ENCODE assay signal across 8 cellular contexts in genomic region chr11:59551651-59552521, GRCh38. TPM values are rescaled to one million over a fixed set of nuclear protein-coding genes. Genes with fewer than 3 reads are reported as not detected.
DNase-seq lines count a peak whose midpoint lies in the region; ATAC-seq, FAIRE-seq and TF ChIP-seq lines count a peak whose summit lies in the region.

No MANE protein-coding gene starts in this region.

- no peak for TF ChIP-seq CTCF in K562 (IDR thresholded peaks at IDR 0.05 in 2 of 3, conservative IDR thresholded peaks at IDR 0.05 in 1 of 3; ENCODE audit: insufficient read depth in 2 of 3, low read depth in 1 of 3, low read length in 3 of 3)
- no peak for TF ChIP-seq CTCF in keratinocyte (optimal IDR thresholded peaks at IDR 0.05 in 1 of 3, IDR thresholded peaks at IDR 0.05 in 1 of 3, conservative IDR thresholded peaks at IDR 0.05 in 1 of 3; ENCODE audit: extremely low read depth in 1 of 3, insufficient read depth in 2 of 3, low read length in 3 of 3)

- in situ Hi-C loops in K562 (cut with MboI): no loop called here

- H3K27ac ChIP-seq in K562 (ENCODE audit: extremely low read depth, low read depth, low read length) (peak overlapping the region; percentile 100), keratinocyte (ENCODE audit: control insufficient read depth, insufficient read depth, low read length) (peak overlapping the region; percentile 92)

- H4K20me1 ChIP-seq in K562 (replicated peaks; ENCODE audit: control insufficient read depth, insufficient read depth, low read length) (no peaks in the 10 kb centered on the region), keratinocyte (ENCODE audit: control insufficient read depth, extremely low read depth, insufficient read depth, low read length) (no peaks in the 10 kb centered on the region)

- no peak; the same call in 1 of the 2 replicates for TF ChIP-seq EP300 in K562 (IDR thresholded peaks at IDR 0.05; ENCODE audit: low read length)

- no peak for ATAC-seq in K562
- no peak for ATAC-seq in stimulated activated naive CD8-positive, alpha-beta T cell treated with anti-CD3 and anti-CD28 coated beads, Interleukin-15, Interleukin-2, amounts not matched to agents 100 U/mL and 50 U/mL, for 24 hours
- no peak for ATAC-seq in HG02642 (IDR thresholded peaks at IDR 0.05; ENCODE audit: poor library complexity, unreplicated experiment)

- peak overlapping the region; percentile 86 for H3K4me2 ChIP-seq in K562 (ENCODE audit: insufficient read depth, low read length)
- peak overlapping the region; percentile 92 for H3K4me2 ChIP-seq in keratinocyte (ENCODE audit: control insufficient read depth, extremely low read depth, insufficient read depth, low read depth, low read length)

- H2AFZ ChIP-seq in K562 (ENCODE audit: low read depth, low read length) (peak overlapping the region; percentile 93), keratinocyte (ENCODE audit: control insufficient read depth, low read length) (peak overlapping the region; percentile 59)

- peak overlapping the region; percentile 16 for H3K4me3 Mint-ChIP-seq in activated naive CD4-positive, alpha-beta T cell treated with anti-CD3 and anti-CD28 coated beads, Interleukin-2, amount 10 ng/mL, durations not matched to agents 7 days and 5 days

- H3K4me1 Mint-ChIP-seq in activated naive CD4-positive, alpha-beta T cell treated with anti-CD3 and anti-CD28 coated beads, Interleukin-2, amount 10 ng/mL, durations not matched to agents 7 days and 5 days: peaks cover 52% of the 10 kb centered on the region

- H3K9me3 ChIP-seq in K562 (replicated peaks; ENCODE audit: control insufficient read depth, insufficient read depth, low read depth, low read length) (no peaks in the 10 kb centered on the region), keratinocyte (ENCODE audit: control insufficient read depth, low read depth, low read length) (no peaks in the 10 kb centered on the region)

- no peak for TF ChIP-seq RAD21 in K562 (CRISPR knock-in tag; conservative IDR thresholded peaks at IDR 0.05 in 1 of 2, IDR thresholded peaks at IDR 0.05 in 1 of 2)

- H3K36me3 Mint-ChIP-seq in activated naive CD4-positive, alpha-beta T cell treated with anti-CD3 and anti-CD28 coated beads, Interleukin-2, amount 10 ng/mL, durations not matched to agents 7 days and 5 days: no peaks in the 10 kb centered on the region

- dilution Hi-C loops in keratinocyte (cut with MboI; ENCODE audit: extremely low pct_ligation_motif_present, low sequenced_read_pairs): no loop called here

- POLR2A ChIA-PET in K562 (lab: Yijun Ruan, JAX): interaction anchor here (1.6 to 7.2 kb wide), 3 partner anchors 7 to 91 kb away, joined by 4 to 69 read pairs (median 6); no protein-coding TSS in a partner anchor

- WGBS in K562 (ENCODE audit: insufficient coverage, low coverage, missing lambda C conversion rate): 3% methylated on average over 30 of the region's 30 CpGs

- H3K4me3 ChIP-seq in K562 (peak overlapping the region; percentile 57), keratinocyte (ENCODE audit: control insufficient read depth in 2 of 3, extremely low read depth in 1 of 3, insufficient read depth in 2 of 3, low read depth in 1 of 3, low read length in 3 of 3) (peak overlapping the region; percentile 39 to 88 (median 69))

- CTCF ChIA-PET in activated naive CD4-positive, alpha-beta T cell treated with anti-CD3 and anti-CD28 coated beads, Interleukin-2, amount 10 ng/mL, durations not matched to agents 7 days and 5 days (lab: Charles Lee): no interaction called here
- CTCF ChIA-PET in K562 (lab: Yijun Ruan, JAX; ENCODE audit: low intra/inter-chr PET ratio): no interaction called here

- DNase-seq in activated naive CD4-positive, alpha-beta T cell treated with anti-CD3 and anti-CD28 coated beads, Interleukin-2, amount 10 ng/mL, durations not matched to agents 7 days and 5 days: no peak
- no peak for DNase-seq in activated naive CD4-positive, alpha-beta T cell (lab: John Stamatoyannopoulos, UW)
- DNase-seq in NCI-H82 treated with DMSO at 0.1 percent for 48 hours (lab: John Stamatoyannopoulos, UW; ENCODE audit: unreplicated experiment) (peak; percentile 32), K562 (ENCODE audit: extremely low read depth in 1 of 4, low spot score in 3 of 4) (peak in 3 of 4 experiments; percentile 10 to 87 (median 47)), keratinocyte (ENCODE audit: low read depth, low spot score) (no peak), NCI-H187 (lab: John Stamatoyannopoulos, UW) (no peak)
- peak; percentile 57 for DNase-seq in stimulated activated naive CD8-positive, alpha-beta T cell treated with anti-CD3 and anti-CD28 coated beads, Interleukin-15, Interleukin-2, amounts not matched to agents 100 U/mL and 50 U/mL, for 24 hours

- H3K4me1 ChIP-seq in K562 (replicated peaks in 1 of 2; ENCODE audit: control insufficient read depth in 2 of 2, insufficient read depth in 2 of 2, low read length in 2 of 2) (peaks cover 24 to 27% of the 10 kb centered on the region in 2 experiments; a peak in 4 of 5 replicates), keratinocyte (ENCODE audit: control insufficient read depth, extremely low read depth, insufficient read depth, low read length) (peaks cover 7% of the 10 kb centered on the region)

- H3K36me3 ChIP-seq in K562 (ENCODE audit: control insufficient read depth, insufficient read depth, low read length): no peaks in the 10 kb centered on the region; the same call in 2 of the 3 replicates
- H3K36me3 ChIP-seq in keratinocyte (ENCODE audit: control insufficient read depth in 2 of 2, extremely low read depth in 1 of 2, insufficient read depth in 2 of 2, low read length in 2 of 2): no peaks in the 10 kb centered on the region

- FAIRE-seq in K562 (lab: Jason Lieb, UNC) (peak; percentile 55), keratinocyte (lab: Jason Lieb, UNC) (no peak)

- H3K27me3 Mint-ChIP-seq in activated naive CD4-positive, alpha-beta T cell treated with anti-CD3 and anti-CD28 coated beads, Interleukin-2, amount 10 ng/mL, durations not matched to agents 7 days and 5 days: peaks cover 54% of the 10 kb centered on the region

- H3K9me3 Mint-ChIP-seq in activated naive CD4-positive, alpha-beta T cell treated with anti-CD3 and anti-CD28 coated beads, Interleukin-2, amount 10 ng/mL, durations not matched to agents 7 days and 5 days: no peaks in the 10 kb centered on the region

- intact Hi-C loops in K562 (cut with micrococcal nuclease): loop anchor here (1.0 to 5.0 kb wide), 3 partner anchors 13 to 205 kb away; partner anchors contain the start of genes OSBP and STX3

- H3K27me3 ChIP-seq in K562 (ENCODE audit: control insufficient read depth in 2 of 2, insufficient read depth in 2 of 2, low read length in 2 of 2) (no peaks in the 10 kb centered on the region), keratinocyte (ENCODE audit: control insufficient read depth, extremely low read depth, insufficient read depth, low read length) (no peaks in the 10 kb centered on the region)

- H3K9ac ChIP-seq in K562 (ENCODE audit: insufficient read depth in 1 of 2, low read depth in 2 of 2, low read length in 2 of 2) (peak overlapping the region; percentile 93 to 99), keratinocyte (ENCODE audit: control insufficient read depth, extremely low read depth, insufficient read depth, low read length) (peak overlapping the region; percentile 84)

- no peak overlapping the region for H3K27ac Mint-ChIP-seq in activated naive CD4-positive, alpha-beta T cell treated with anti-CD3 and anti-CD28 coated beads, Interleukin-2, amount 10 ng/mL, durations not matched to agents 7 days and 5 days

- H3K9me1 ChIP-seq in K562 (ENCODE audit: control insufficient read depth, insufficient read depth, low read length) (no peaks in the 10 kb centered on the region), keratinocyte (ENCODE audit: control insufficient read depth, extremely low read depth, insufficient read depth, low read length) (no peaks in the 10 kb centered on the region)

- peak; percentile 53 for TF ChIP-seq POLR2A in K562 (conservative IDR thresholded peaks at IDR 0.05)

- no TSS peak for BruUV-seq in K562 (replicated peaks; lab: Mats Ljungman, UMichigan)

- H3K79me2 ChIP-seq in K562 (ENCODE audit: control insufficient read depth, insufficient read depth, low read length) (peaks cover 5% of the 10 kb centered on the region), keratinocyte (ENCODE audit: control insufficient read depth, insufficient read depth, low read length) (no peaks in the 10 kb centered on the region)

RNA-seq across cellular contexts. Expression of gene OR4D9, which starts 40.5 kb away (rescaled TPM):
- total RNA-seq in K562 (2011; cell fraction: chromatin; rRNA removed; ENCODE audit: low replicate concordance): not detected in 2 replicates
- total RNA-seq in K562 (2011; cell fraction: nucleolus; rRNA removed): not detected in 2 replicates
- total RNA-seq in K562 (2011; cell fraction: nucleoplasm; rRNA removed): not detected in 2 replicates
- total RNA-seq in K562 (2014; rRNA removed) (not detected in 2 replicates), K562 (2014; rRNA removed; fragmentation: Illumina TruSeq; extraction: Trizol) (not detected in 2 replicates), K562 (2015; rRNA removed; fragmentation: Illumina TruSeq; extraction: Trizol) (not detected in 2 replicates), K562 (2021) (not detected in 2 replicates)
- polyA plus RNA-seq in K562 (2011; rRNA removed) (not detected in 2 replicates), K562 (2014; fragmentation: Illumina TruSeq; extraction: Trizol) (not detected in 2 replicates), K562 (2014; fragmentation: Nextera tagmentation; extraction: Ambion mirVana) (not detected), K562 (2014; rRNA removed) (not detected in 2 replicates), keratinocyte (not detected in 3 replicates)
- polyA plus RNA-seq in K562 (2011; cell fraction: cytosol; rRNA removed): not detected in 2 replicates
- not detected in 2 replicates for polyA plus RNA-seq in K562 (2011; cell fraction: nucleus; rRNA removed)
- not detected in 2 replicates for polyA plus RNA-seq in K562 (2012)
- polyA minus RNA-seq in K562 (2011; rRNA and poly(A)+ RNA removed): not detected in 2 replicates
- not detected in 2 replicates for polyA minus RNA-seq in K562 (2011; cell fraction: cytosol; rRNA and poly(A)+ RNA removed)
- not detected in 2 replicates for polyA minus RNA-seq in K562 (2011; cell fraction: nucleus; rRNA and poly(A)+ RNA removed)
- polyA plus RNA-seq in keratinocyte (2011; ENCODE audit: low read depth): not detected
- polyA plus RNA-seq in keratinocyte (2011; cell fraction: cytosol; rRNA removed): not detected in 2 replicates
- not detected in 2 replicates for polyA plus RNA-seq in keratinocyte (2011; cell fraction: nucleus; rRNA removed)
- polyA plus RNA-seq in keratinocyte (2012; ENCODE audit: low replicate concordance): not detected in 2 replicates
- polyA minus RNA-seq in keratinocyte: not detected in 3 replicates
- polyA minus RNA-seq in keratinocyte (2011; cell fraction: cytosol; rRNA and poly(A)+ RNA removed): not detected
- polyA minus RNA-seq in keratinocyte (2011; cell fraction: nucleus; rRNA and poly(A)+ RNA removed): not detected in 2 replicates

RNA-seq across cellular contexts. Expression of gene OR4D11, which starts 48.5 kb away (rescaled TPM):
- total RNA-seq in K562 (2011; cell fraction: chromatin; rRNA removed; ENCODE audit: low replicate concordance): not detected in 2 replicates
- not detected in 2 replicates for total RNA-seq in K562 (2011; cell fraction: nucleolus; rRNA removed)
- not detected in 2 replicates for total RNA-seq in K562 (2011; cell fraction: nucleoplasm; rRNA removed)
- total RNA-seq in K562 (2014; rRNA removed) (not detected in 2 replicates), K562 (2014; rRNA removed; fragmentation: Illumina TruSeq; extraction: Trizol) (not detected in 2 replicates), K562 (2015; rRNA removed; fragmentation: Illumina TruSeq; extraction: Trizol) (not detected in 2 replicates), K562 (2021) (not detected in 2 replicates)
- polyA plus RNA-seq in K562 (2011; rRNA removed) (not detected in 2 replicates), K562 (2014; fragmentation: Illumina TruSeq; extraction: Trizol) (not detected in 2 replicates), K562 (2014; fragmentation: Nextera tagmentation; extraction: Ambion mirVana) (not detected), K562 (2014; rRNA removed) (not detected in 2 replicates), keratinocyte (not detected in 3 replicates)
- not detected in 2 replicates for polyA plus RNA-seq in K562 (2011; cell fraction: cytosol; rRNA removed)
- not detected in 2 replicates for polyA plus RNA-seq in K562 (2011; cell fraction: nucleus; rRNA removed)
- polyA plus RNA-seq in K562 (2012): not detected in 2 replicates
- not detected in 2 replicates for polyA minus RNA-seq in K562 (2011; rRNA and poly(A)+ RNA removed)
- not detected in 2 replicates for polyA minus RNA-seq in K562 (2011; cell fraction: cytosol; rRNA and poly(A)+ RNA removed)
- polyA minus RNA-seq in K562 (2011; cell fraction: nucleus; rRNA and poly(A)+ RNA removed): not detected in 2 replicates
- not detected for polyA plus RNA-seq in keratinocyte (2011; ENCODE audit: low read depth)
- not detected in 2 replicates for polyA plus RNA-seq in keratinocyte (2011; cell fraction: cytosol; rRNA removed)
- polyA plus RNA-seq in keratinocyte (2011; cell fraction: nucleus; rRNA removed): not detected in 2 replicates
- not detected in 2 replicates for polyA plus RNA-seq in keratinocyte (2012; ENCODE audit: low replicate concordance)
- polyA minus RNA-seq in keratinocyte: not detected in 3 replicates
- polyA minus RNA-seq in keratinocyte (2011; cell fraction: cytosol; rRNA and poly(A)+ RNA removed): not detected
- polyA minus RNA-seq in keratinocyte (2011; cell fraction: nucleus; rRNA and poly(A)+ RNA removed): not detected in 2 replicates

Comparison
In these comparisons a context has a peak if more than half of its experiments do, and no peak if none do; other contexts are left out.
1. DNase-seq: peak in NCI-H82 treated with DMSO at 0.1 percent for 48 hours (single experiment), K562 (3 of 4) and stimulated activated naive CD8-positive, alpha-beta T cell treated with anti-CD3 and anti-CD28 coated beads, Interleukin-15, Interleukin-2, amounts not matched to agents 100 U/mL and 50 U/mL, for 24 hours (single experiment); none in activated naive CD4-positive, alpha-beta T cell treated with anti-CD3 and anti-CD28 coated beads, Interleukin-2, amount 10 ng/mL, durations not matched to agents 7 days and 5 days (single experiment), activated naive CD4-positive, alpha-beta T cell (0 of 4), keratinocyte (single experiment) and NCI-H187 (0 of 2).